In genomic region chr6:14284969-14285368, GRCh38 we compare ENCODE assay signal across 29 cellular contexts.
"Had no signal": no experiment of that assay in that cellular context is flagged by ENCODE, and none has a peak within 500 bp of the region (broad histone marks: within the 10 kb centered on the region; RNA-seq: fewer than 3 reads in every experiment).

No MANE protein-coding gene starts in this region.

- H3K4me3 Mint-ChIP-seq: activated CD4-positive, alpha-beta memory T cell treated with anti-CD3 and anti-CD28 coated beads for 36 hours; activated CD4-positive, alpha-beta T cell treated with anti-CD3 and anti-CD28 coated beads, Interleukin-2, amount 10 ng/mL, durations not matched to agents 24 days and 14 days; activated naive CD8-positive, alpha-beta T cell treated with anti-CD3 and anti-CD28 coated beads, Interleukin-2, amount 50 U/mL, for 24 hours; activated T-cell treated with anti-CD3 and anti-CD28 coated beads, Interleukin-2, amount 50 U/mL, for 24 hours; activated T-helper 17 cell treated with anti-CD3 and anti-CD28 coated beads, Interleukin-2, amount 50 U/mL, for 72 hours; central memory CD8-positive, alpha-beta T cell; nephron progenitor cell had no signal

- H3K4me2 ChIP-seq: hepatocyte had no signal

- H3K4me3 ChIP-seq: gastrocnemius medialis, hepatocyte, pancreas, prostate gland, sigmoid colon, testis had no signal

- H3K9me3 Mint-ChIP-seq: central memory CD8-positive, alpha-beta T cell had no signal

- H3K4me1 Mint-ChIP-seq: activated T-helper 17 cell treated with anti-CD3 and anti-CD28 coated beads, Interleukin-2, amount 50 U/mL, for 72 hours; central memory CD8-positive, alpha-beta T cell had no signal

- H3K4me1 ChIP-seq: gastrocnemius medialis, pancreas, prostate gland, testis had no signal

- H2AFZ ChIP-seq: hepatocyte had no signal

- H3K27me3 Mint-ChIP-seq: activated CD4-positive, alpha-beta memory T cell treated with anti-CD3 and anti-CD28 coated beads for 36 hours; activated CD4-positive, alpha-beta T cell treated with anti-CD3 and anti-CD28 coated beads, Interleukin-2, amount 10 ng/mL, durations not matched to agents 24 days and 14 days; activated T-helper 17 cell treated with anti-CD3 and anti-CD28 coated beads, Interleukin-2, amount 50 U/mL, for 72 hours; central memory CD8-positive, alpha-beta T cell had no signal

- H3K27ac ChIP-seq: hepatocyte, pancreas, prostate gland, testis, WERI-Rb-1 had no signal

- DNase-seq: activated CD4-positive, alpha-beta memory T cell treated with anti-CD3 and anti-CD28 coated beads for 36 hours; activated CD4-positive, alpha-beta T cell treated with anti-CD3 and anti-CD28 coated beads, Interleukin-2, amount 10 ng/mL, durations not matched to agents 24 days and 14 days; activated CD4-positive, CD25-positive, alpha-beta regulatory T cell treated with anti-CD3 and anti-CD28 coated beads, Interleukin-2, amount 50 U/mL, for 72 hours; activated CD8-positive, alpha-beta memory T cell treated with anti-CD3 and anti-CD28 coated beads, Interleukin-2, amount 50 U/mL, for 48 hours; activated gamma-delta T cell treated with Interleukin-2 at 50 U/mL for 16 hours; activated naive CD4-positive, alpha-beta T cell treated with anti-CD3 and anti-CD28 coated beads, Interleukin-2, amount 50 U/mL, for 16 hours; activated naive CD8-positive, alpha-beta T cell treated with anti-CD3 and anti-CD28 coated beads, Interleukin-2, amount 50 U/mL, for 24 hours; activated T-cell treated with anti-CD3 and anti-CD28 coated beads, Interleukin-2, amount 50 U/mL, for 24 hours; amygdala; effector CD8-positive, alpha-beta T cell; gastrocnemius medialis; left cardiac atrium; mammary epithelial cell; nephron progenitor cell; nucleus accumbens; pancreas; retina; sigmoid colon; small intestine; stimulated activated CD4-positive, alpha-beta T cell treated with anti-CD3 and anti-CD28 coated beads, Interleukin-4, amount 100 ng/mL, for 4 hours; stimulated activated CD8-positive, alpha-beta memory T cell treated with anti-CD3 and anti-CD28 coated beads, Interleukin-4, amount 100 ng/mL, for 48 hours; stimulated activated naive CD4-positive, alpha-beta T cell; testis; trophoblast cell; WERI-Rb-1 had no signal

- H3K27me3 ChIP-seq: gastrocnemius medialis, hepatocyte, pancreas, sigmoid colon, testis had no signal

- H3K36me3 ChIP-seq: gastrocnemius medialis, pancreas, prostate gland, sigmoid colon, WERI-Rb-1 had no signal

- H3K36me3 Mint-ChIP-seq: activated CD4-positive, alpha-beta memory T cell treated with anti-CD3 and anti-CD28 coated beads for 36 hours had no signal

- H3K9me3 ChIP-seq: gastrocnemius medialis, pancreas, prostate gland, testis had no signal

- ATAC-seq: activated naive CD8-positive, alpha-beta T cell treated with anti-CD3 and anti-CD28 coated beads, Interleukin-2, amount 50 U/mL, for 24 hours; activated T-helper 17 cell treated with anti-CD3 and anti-CD28 coated beads, Interleukin-2, amount 50 U/mL, for 72 hours; gastrocnemius medialis; pancreas had no signal

- H3K27ac Mint-ChIP-seq: activated CD4-positive, alpha-beta memory T cell treated with anti-CD3 and anti-CD28 coated beads for 36 hours; activated CD4-positive, alpha-beta T cell treated with anti-CD3 and anti-CD28 coated beads, Interleukin-2, amount 10 ng/mL, durations not matched to agents 24 days and 14 days; activated naive CD8-positive, alpha-beta T cell treated with anti-CD3 and anti-CD28 coated beads, Interleukin-2, amount 50 U/mL, for 24 hours; activated T-cell treated with anti-CD3 and anti-CD28 coated beads, Interleukin-2, amount 50 U/mL, for 24 hours; activated T-helper 17 cell treated with anti-CD3 and anti-CD28 coated beads, Interleukin-2, amount 50 U/mL, for 72 hours; nephron progenitor cell had no signal
